ENCODE assay signal across 8 cellular contexts in genomic region chr6:31794866-31795615, GRCh38. TPM values are rescaled to one million over a fixed set of nuclear protein-coding genes. Genes with fewer than 3 reads are reported as not detected.
DNase-seq lines count a peak whose midpoint lies in the region; ATAC-seq and TF ChIP-seq lines count a peak whose summit lies in the region.
"Had no signal": no experiment of that assay in that cellular context is flagged by ENCODE, and none has a peak within 500 bp of the region (broad histone marks: within the 10 kb centered on the region; RNA-seq: fewer than 3 reads in every experiment).

No MANE protein-coding gene starts in this region.

- POLR2A ChIA-PET in GM10248 (lab: Yijun Ruan, JAX) (interaction anchor here (0.7 to 1.9 kb wide), 5 partner anchors 11 to 32 kb away, joined by 3 to 14 read pairs (median 4); partner anchors contain the start of genes HSPA1B and LSM2), HEK293 (lab: Yijun Ruan, JAX) (interaction anchor here (1.0 to 5.9 kb wide), 15 partner anchors 8 to 401 kb away, joined by 3 to 138 read pairs (median 9); partner anchors contain the start of genes C6orf47, DDAH2, HSPA1A and HSPA1B)

- H3K4me3 ChIP-seq in HEK293 (ENCODE audit: low read depth, low read length) (peak overlapping the region; percentile 81), SK-N-MC (peak overlapping the region; percentile 98)

- intact Hi-C loops in natural killer cell (cut with micrococcal nuclease): loop anchor here (1.0 to 5.0 kb wide), 2 partner anchors 11 to 37 kb away; partner anchors contain the start of gene LSM2

- H3K27me3 Mint-ChIP-seq in natural killer cell (ENCODE audit: low read depth in 2 of 2): no peaks in the 10 kb centered on the region

- H3K4me1 Mint-ChIP-seq in natural killer cell: peaks cover 30 to 36% of the 10 kb centered on the region in 2 donors

- peaks cover 7% of the 10 kb centered on the region for H3K36me3 Mint-ChIP-seq in natural killer cell

- H3K9me3 Mint-ChIP-seq in natural killer cell: no peaks in the 10 kb centered on the region

- peak in 2 of 3 donors; percentile 0 for ATAC-seq in natural killer cell

- peak overlapping the region; percentile 96 for H3K27ac Mint-ChIP-seq in natural killer cell

- H3K27ac ChIP-seq in HEK293 (ENCODE audit: extremely low read depth, low read depth, low read length) (peak overlapping the region; percentile 93), SK-N-MC (peak overlapping the region; percentile 86), epithelial cell of prostate (peak overlapping the region; percentile 94)

- H3K9me3 ChIP-seq in HEK293 (ENCODE audit: control insufficient read depth, insufficient read depth, low read depth, low read length) (no peaks in the 10 kb centered on the region), SK-N-MC (ENCODE audit: low read depth, low read length) (no peaks in the 10 kb centered on the region)

- no peaks in the 10 kb centered on the region; the same call in 1 of the 2 replicates for H3K4me1 ChIP-seq in HEK293 (ENCODE audit: control insufficient read depth, insufficient read depth, low read length)

- CTCF ChIA-PET in GM10248 (lab: Yijun Ruan, JAX): interaction anchor here (0.6 to 2.7 kb wide), 16 partner anchors 9 to 254 kb away, joined by 3 to 37 read pairs (median 4); partner anchors contain the start of genes DDX39B and LSM2
- CTCF ChIA-PET in HEK293 (lab: Yijun Ruan, JAX): interaction anchor here (0.6 to 4.9 kb wide), 18 partner anchors 10 to 348 kb away, joined by 3 to 55 read pairs (median 4); partner anchors contain the start of genes CLIC1 and LSM2

- peak overlapping the region; percentile 91 for H3K4me3 Mint-ChIP-seq in natural killer cell

- peaks cover 16 to 40% of the 10 kb centered on the region in 2 experiments for H3K36me3 ChIP-seq in HEK293 (ENCODE audit: control insufficient read depth in 2 of 2, insufficient read depth in 1 of 2, low read length in 2 of 2)
- H3K36me3 ChIP-seq in SK-N-MC (ENCODE audit: insufficient read depth, low read length): peaks cover 37% of the 10 kb centered on the region

- DNase-seq in GM10248 (ENCODE audit: extremely low spot score) (peak; percentile 57), SK-N-MC (ENCODE audit: low read depth, low spot score) (no peak), epithelial cell of prostate (ENCODE audit: low read depth, low spot score) (no peak), natural killer cell (no peak), kidney glomerular epithelial cell (lab: John Stamatoyannopoulos, UW) (no peak), ecto neural progenitor cell (ENCODE audit: low spot score) (no peak)

- no peak for TF ChIP-seq CTCF in GM10248 (IDR thresholded peaks at IDR 0.05; ENCODE audit: control extremely low read depth, extremely low read depth, low read depth, missing control alignments)
- TF ChIP-seq CTCF in HEK293 (tag by site-specific recombination; IDR thresholded peaks at IDR 0.05): no peak
- TF ChIP-seq CTCF in natural killer cell (IDR thresholded peaks at IDR 0.05): no peak

- H3K9ac ChIP-seq in SK-N-MC (ENCODE audit: insufficient read length): peak overlapping the region; percentile 98

TF ChIP-seq in HEK293, 187 proteins besides CTCF, POLR2A, EP300 and RAD21 (continues in another document):
- no peak for TF ChIP-seq HOXC10 (CRISPR knock-in tag; IDR thresholded peaks at IDR 0.05)
- TF ChIP-seq, protein P1, sequence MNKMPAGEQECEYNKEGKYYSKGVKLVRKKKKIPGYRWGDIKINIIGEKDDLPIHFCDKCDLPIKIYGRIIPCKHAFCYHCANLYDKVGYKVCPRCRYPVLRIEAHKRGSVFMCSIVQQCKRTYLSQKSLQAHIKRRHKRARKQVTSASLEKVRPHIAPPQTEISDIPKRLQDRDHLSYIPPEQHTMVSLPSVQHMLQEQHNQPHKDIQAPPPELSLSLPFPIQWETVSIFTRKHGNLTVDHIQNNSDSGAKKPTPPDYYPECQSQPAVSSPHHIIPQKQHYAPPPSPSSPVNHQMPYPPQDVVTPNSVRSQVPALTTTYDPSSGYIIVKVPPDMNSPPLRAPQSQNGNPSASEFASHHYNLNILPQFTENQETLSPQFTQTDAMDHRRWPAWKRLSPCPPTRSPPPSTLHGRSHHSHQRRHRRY (tag by site-specific recombination; IDR thresholded peaks at IDR 0.05): no peak
- peak; percentile 7; the same call in 1 of the 2 replicates for TF ChIP-seq KLF8 (tag by site-specific recombination; IDR thresholded peaks at IDR 0.05)
- peak; percentile 16; the same call in 1 of the 2 replicates for TF ChIP-seq WT1 (tag by site-specific recombination; IDR thresholded peaks at IDR 0.05)
- TF ChIP-seq ZNF2 (tag by site-specific recombination; IDR thresholded peaks at IDR 0.05): peak; percentile 39; the same call in 1 of the 2 replicates
- peak; percentile 58; the same call in 1 of the 2 replicates for TF ChIP-seq ZBTB48 (tag by site-specific recombination; IDR thresholded peaks at IDR 0.05)
- TF ChIP-seq ZNF626 (tag by site-specific recombination; IDR thresholded peaks at IDR 0.05): no peak
- 0 out of 2 replicates have a peak, but pooled peaks have one; percentile 19 for TF ChIP-seq ZXDB (tag by site-specific recombination; IDR thresholded peaks at IDR 0.05)
- 0 out of 2 replicates have a peak, but pooled peaks have one; percentile 7 for TF ChIP-seq ZFHX2 (tag by site-specific recombination; conservative IDR thresholded peaks at IDR 0.05)
- no peak for TF ChIP-seq ZNF155 (tag by site-specific recombination; IDR thresholded peaks at IDR 0.05)
- 0 out of 2 replicates have a peak, but pooled peaks have one; percentile 48 for TF ChIP-seq ZNF335 (tag by site-specific recombination; conservative IDR thresholded peaks at IDR 0.05)
- TF ChIP-seq ZNF449 (tag by site-specific recombination; IDR thresholded peaks at IDR 0.05): 0 out of 2 replicates have a peak, but pooled peaks have one; percentile 15
- no peak for TF ChIP-seq ZNF830 (tag by site-specific recombination; IDR thresholded peaks at IDR 0.05; ENCODE audit: low read depth)
- peak; percentile 88 for TF ChIP-seq PATZ1 (tag by site-specific recombination; IDR thresholded peaks at IDR 0.05)
- no peak for TF ChIP-seq ZNF660 (tag by site-specific recombination; IDR thresholded peaks at IDR 0.05)
- TF ChIP-seq ZIC2 (tag by site-specific recombination; IDR thresholded peaks at IDR 0.05): peak; percentile 80
- TF ChIP-seq, protein P2, sequence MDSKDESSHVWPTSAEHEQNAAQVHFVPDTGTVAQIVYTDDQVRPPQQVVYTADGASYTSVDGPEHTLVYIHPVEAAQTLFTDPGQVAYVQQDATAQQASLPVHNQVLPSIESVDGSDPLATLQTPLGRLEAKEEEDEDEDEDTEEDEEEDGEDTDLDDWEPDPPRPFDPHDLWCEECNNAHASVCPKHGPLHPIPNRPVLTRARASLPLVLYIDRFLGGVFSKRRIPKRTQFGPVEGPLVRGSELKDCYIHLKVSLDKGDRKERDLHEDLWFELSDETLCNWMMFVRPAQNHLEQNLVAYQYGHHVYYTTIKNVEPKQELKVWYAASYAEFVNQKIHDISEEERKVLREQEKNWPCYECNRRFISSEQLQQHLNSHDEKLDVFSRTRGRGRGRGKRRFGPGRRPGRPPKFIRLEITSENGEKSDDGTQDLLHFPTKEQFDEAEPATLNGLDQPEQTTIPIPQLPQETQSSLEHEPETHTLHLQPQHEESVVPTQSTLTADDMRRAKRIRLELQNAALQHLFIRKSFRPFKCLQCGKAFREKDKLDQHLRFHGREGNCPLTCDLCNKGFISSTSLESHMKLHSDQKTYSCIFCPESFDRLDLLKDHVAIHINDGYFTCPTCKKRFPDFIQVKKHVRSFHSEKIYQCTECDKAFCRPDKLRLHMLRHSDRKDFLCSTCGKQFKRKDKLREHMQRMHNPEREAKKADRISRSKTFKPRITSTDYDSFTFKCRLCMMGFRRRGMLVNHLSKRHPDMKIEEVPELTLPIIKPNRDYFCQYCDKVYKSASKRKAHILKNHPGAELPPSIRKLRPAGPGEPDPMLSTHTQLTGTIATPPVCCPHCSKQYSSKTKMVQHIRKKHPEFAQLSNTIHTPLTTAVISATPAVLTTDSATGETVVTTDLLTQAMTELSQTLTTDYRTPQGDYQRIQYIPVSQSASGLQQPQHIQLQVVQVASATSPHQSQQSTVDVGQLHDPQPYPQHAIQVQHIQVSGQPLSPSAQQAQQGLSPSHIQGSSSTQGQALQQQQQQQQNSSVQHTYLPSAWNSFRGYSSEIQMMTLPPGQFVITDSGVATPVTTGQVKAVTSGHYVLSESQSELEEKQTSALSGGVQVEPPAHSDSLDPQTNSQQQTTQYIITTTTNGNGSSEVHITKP (tag by site-specific recombination; IDR thresholded peaks at IDR 0.05): peak; percentile 80
- TF ChIP-seq ZBTB20 (tag by site-specific recombination; IDR thresholded peaks at IDR 0.05): peak; percentile 56
- no peak for TF ChIP-seq GFI1B (tag by site-specific recombination; IDR thresholded peaks at IDR 0.05)
- no peak for TF ChIP-seq ZNF324 (tag by site-specific recombination; IDR thresholded peaks at IDR 0.05)

RNA-seq across cellular contexts. Expression of gene VARS1, which starts 0.5 kb away (rescaled TPM):
- total RNA-seq in natural killer cell: 10 to 100 TPM; 45.2 to 58.6 (median 49.2) TPM

RNA-seq across cellular contexts. Expression of gene LSM2, which starts 11.7 kb away (rescaled TPM):
- 10 to 100 TPM; 28.1 to 34.9 (median 29.2) TPM for total RNA-seq in natural killer cell

RNA-seq across cellular contexts. Expression of gene VWA7, which starts 17.9 kb away (rescaled TPM):
- 1 to 10 TPM; 2.4 to 4.7 (median 3.2) TPM for total RNA-seq in natural killer cell
- total RNA-seq: subcutaneous adipose tissue had no signal

RNA-seq across cellular contexts. Expression of gene HSPA1L, which starts 20.0 kb away (rescaled TPM):
- 1 to 10 TPM; 2.0 to 4.5 (median 3.6) TPM for total RNA-seq in natural killer cell

RNA-seq across cellular contexts. Expression of gene HSPA1A, which starts 20.3 kb away (rescaled TPM):
- total RNA-seq in natural killer cell: 10 to 100 TPM; 24.4 to 34.6 (median 34.5) TPM
